ENCODE assay signal across 9 cellular contexts in genomic region chr11:1772270-1773130, GRCh38. TPM values are rescaled to one million over a fixed set of nuclear protein-coding genes. Genes with fewer than 3 reads are reported as not detected.
DNase-seq lines count a peak whose midpoint lies in the region; TF ChIP-seq lines count a peak whose summit lies in the region.
"Had no signal": no experiment of that assay in that cellular context is flagged by ENCODE, and none has a peak within 500 bp of the region (broad histone marks: within the 10 kb centered on the region; RNA-seq: fewer than 3 reads in every experiment).

No MANE protein-coding gene starts in this region.

- H3K27ac ChIP-seq in colonic mucosa (no peak overlapping the region), mesodermal cell (ENCODE audit: low read depth, low read length, severe bottlenecking) (peak overlapping the region; percentile 41), stomach smooth muscle (ENCODE audit: low read length) (no peak overlapping the region)

- intact Hi-C loops in colonic mucosa (cut with DNase I), result no loop called here

- no peak overlapping the region for H3K4me3 ChIP-seq in BJ (ENCODE audit: low read depth, low read length)
- peak overlapping the region; percentile 30; the same call in 1 of the 2 replicates for H3K4me3 ChIP-seq in WI38 (ENCODE audit: low read depth, low read length)
- no peak overlapping the region for H3K4me3 ChIP-seq in colonic mucosa
- no peak overlapping the region for H3K4me3 ChIP-seq in mesodermal cell (ENCODE audit: extremely low read depth, insufficient read depth, low read length, poor library complexity, severe bottlenecking)
- peak overlapping the region; percentile 52 to 55 for H3K4me3 ChIP-seq in stomach smooth muscle (ENCODE audit: low read length in 2 of 2)

- POLR2A ChIA-PET in BJ (lab: Charles Lee), result no interaction called here

- H3K4me1 ChIP-seq in colonic mucosa, result no peaks in the 10 kb centered on the region
- H3K4me1 ChIP-seq in mesodermal cell (ENCODE audit: control insufficient read depth, insufficient read depth, low read length, poor library complexity, severe bottlenecking), result peaks cover 22% of the 10 kb centered on the region
- peaks cover 5% of the 10 kb centered on the region for H3K4me1 ChIP-seq in stomach smooth muscle (ENCODE audit: control insufficient read depth, insufficient read depth, low read length)

- 0 out of 2 replicates have a peak, but pooled peaks cover 1% of the 10 kb centered on the region for H3K27me3 ChIP-seq in BJ (ENCODE audit: control insufficient read depth, insufficient read depth, low read length)
- no peaks in the 10 kb centered on the region for H3K27me3 ChIP-seq in colonic mucosa
- H3K27me3 ChIP-seq in stomach smooth muscle (ENCODE audit: control insufficient read depth in 1 of 2, insufficient read depth in 2 of 2, low read length in 2 of 2), result no peaks in the 10 kb centered on the region

- 11 to 35% methylated on average over 3 to 6 of the region's 15 CpGs for WGBS in mesodermal cell (ENCODE audit: insufficient coverage in 2 of 2), 2 experiments

- TF ChIP-seq CTCF in BJ (IDR thresholded peaks at IDR 0.05; ENCODE audit: insufficient read depth, low read depth, low read length), result no peak
- no peak for TF ChIP-seq CTCF in WI38 (IDR thresholded peaks at IDR 0.05; ENCODE audit: low read depth, low read length)
- TF ChIP-seq CTCF in colonic mucosa (IDR thresholded peaks at IDR 0.05), result no peak

- DNase-seq in BJ (ENCODE audit: low read depth), result peak; percentile 72
- peak; percentile 90 for DNase-seq in KBM-7
- peak; percentile 63 for DNase-seq in colonic mucosa
- DNase-seq in NCI-H1105 treated with DMSO at 0.1 percent for 48 hours (lab: John Stamatoyannopoulos, UW), result no peak
- DNase-seq in NCI-H345 treated with DMSO at 0.1 percent for 48 hours (lab: John Stamatoyannopoulos, UW; ENCODE audit: unreplicated experiment), result no peak
- DNase-seq: naive B cell had no signal

- H3K9me3 ChIP-seq in colonic mucosa (no peaks in the 10 kb centered on the region), mesodermal cell (ENCODE audit: control insufficient read depth, low read length) (no peaks in the 10 kb centered on the region), stomach smooth muscle (ENCODE audit: control insufficient read depth in 2 of 2, low read length in 2 of 2) (no peaks in the 10 kb centered on the region)

- no peaks in the 10 kb centered on the region for H3K36me3 ChIP-seq in BJ (ENCODE audit: control insufficient read depth, insufficient read depth, low read length)
- no peaks in the 10 kb centered on the region for H3K36me3 ChIP-seq in colonic mucosa
- H3K36me3 ChIP-seq in mesodermal cell (ENCODE audit: control insufficient read depth, insufficient read depth, low read length), result no peaks in the 10 kb centered on the region
- no peaks in the 10 kb centered on the region for H3K36me3 ChIP-seq in stomach smooth muscle (ENCODE audit: control insufficient read depth in 2 of 2, insufficient read depth in 2 of 2, low read length in 2 of 2)

- H3K9ac ChIP-seq in colonic mucosa (ENCODE audit: low read depth in 2 of 2, low read length in 2 of 2) (no peak overlapping the region), stomach smooth muscle (ENCODE audit: low read length in 2 of 2) (peak overlapping the region in 1 of 2 donors; percentile 21)

- in situ Hi-C loops in KBM-7 (cut with MboI; ENCODE audit: low pct_unique_long_range_greater_than_20kb, low sequenced_read_pairs), result no loop called here

- CTCF ChIA-PET in BJ (lab: Yijun Ruan, JAX), result interaction anchor here (0.8 to 2.6 kb wide), 3 partner anchors 13 to 78 kb away, joined by 3 to 10 read pairs (median 9); no protein-coding TSS in a partner anchor

RNA-seq across cellular contexts. Expression of gene CTSD, which starts 8.8 kb away (rescaled TPM):
- 89.9 and 206 TPM in 2 replicates for polyA plus RNA-seq in BJ (2011; rRNA removed)
- 130 and 157 TPM in 2 replicates for polyA minus RNA-seq in BJ (2011; rRNA and poly(A)+ RNA removed)
- 100 to 1,000 TPM; 633 to 887 TPM for total RNA-seq in colonic mucosa
- 197 TPM for polyA plus RNA-seq in mesodermal cell (2013, experiment 1 of 2)
- polyA plus RNA-seq in mesodermal cell (2013, experiment 2 of 2), result 170 TPM

RNA-seq across cellular contexts. Expression of gene IFITM10, which starts 22.1 kb away (rescaled TPM):
- 0.06 and 0.22 TPM in 2 replicates for polyA plus RNA-seq in BJ (2011; rRNA removed)
- 0.21 TPM in 1 of 2 replicates, not detected in the other for polyA minus RNA-seq in BJ (2011; rRNA and poly(A)+ RNA removed)
- 1 to 10 TPM in 1 of 2 donors, under 1 TPM in 1; 0.42 to 1.1 TPM for total RNA-seq in colonic mucosa
- polyA plus RNA-seq in mesodermal cell (2013, experiment 1 of 2), result 0.33 TPM
- polyA plus RNA-seq in mesodermal cell (2013, experiment 2 of 2), result 0.46 TPM

Comparison
In these comparisons a context has a peak if more than half of its experiments do, and no peak if none do; other contexts are left out.
1. DNase-seq: peak in BJ (single experiment), KBM-7 (single experiment) and colonic mucosa (single experiment); none in NCI-H1105 treated with DMSO at 0.1 percent for 48 hours (single experiment) and NCI-H345 treated with DMSO at 0.1 percent for 48 hours (single experiment).
2. H3K4me3 ChIP-seq: peak in WI38 (single experiment) and stomach smooth muscle (2 of 2); none in BJ (single experiment), colonic mucosa (single experiment) and mesodermal cell (single experiment).